22 cellular contexts compared by ENCODE assay signal in the genomic region with DNA sequence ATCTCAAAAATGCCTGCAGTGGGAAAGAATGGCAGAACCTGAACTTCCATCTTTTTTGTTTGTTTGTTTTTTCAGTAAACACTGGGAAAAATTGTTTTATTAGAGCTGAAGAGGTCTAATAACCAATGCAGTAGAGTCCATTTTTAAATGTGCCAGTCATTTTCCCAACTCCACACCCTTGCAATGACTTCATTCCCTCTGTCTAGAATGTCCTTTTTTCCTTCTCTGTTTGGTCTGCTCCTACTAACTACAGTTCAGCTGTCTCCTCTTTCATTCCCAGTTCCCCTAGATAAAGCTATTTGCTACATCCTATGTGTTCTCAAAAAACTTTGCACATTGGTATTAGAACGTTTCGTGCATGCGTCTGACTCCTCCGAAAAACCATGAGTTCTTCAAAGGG. TPM values are rescaled to one million over a fixed set of nuclear protein-coding genes. Genes with fewer than 3 reads are reported as not detected.
A peak's percentile ranks its signal among the peaks of the same experiment; 100 is the strongest.
DNase-seq lines count a peak whose midpoint lies in the region; ATAC-seq, FAIRE-seq and TF ChIP-seq lines count a peak whose summit lies in the region.
"Had no signal": no experiment of that assay in that cellular context is flagged by ENCODE, and none has a peak within 500 bp of the region (broad histone marks: within the 10 kb centered on the region; RNA-seq: fewer than 3 reads in every experiment).

No MANE protein-coding gene starts in this region.

- no peak for TF ChIP-seq RAD21 in HepG2 (CRISPR knock-in tag; IDR thresholded peaks at IDR 0.05)

- DNase-seq in Caco-2 (no peak), hepatocyte (ENCODE audit: low spot score) (no peak), HepG2 (ENCODE audit: low spot score) (no peak), thyroid gland (no peak), NCI-H1092 treated with DMSO at 0.1 percent for 48 hours (lab: John Stamatoyannopoulos, UW) (no peak)
- DNase-seq in activated CD4-positive, alpha-beta T cell treated with anti-CD3 and anti-CD28 coated beads for 36 hours = no peak
- DNase-seq: 8988T; C1 segment of cervical spinal cord; CD4-positive, alpha-beta memory T cell; COR-L47; DMS 273 treated with DMSO at 0.1 percent for 48 hours; DMS79; EL; GDM1; GOT3; HFFc6 had no signal

- H3K9me3 Mint-ChIP-seq in Caco-2 (ENCODE audit: unreplicated experiment) = no peaks in the 10 kb centered on the region
- H3K9me3 Mint-ChIP-seq in activated CD4-positive, alpha-beta T cell treated with anti-CD3 and anti-CD28 coated beads for 36 hours (ENCODE audit: low read depth) = no peaks in the 10 kb centered on the region
- H3K9me3 Mint-ChIP-seq: HFFc6 had no signal

- TF ChIP-seq POLR2A in HepG2 (IDR thresholded peaks at IDR 0.05; ENCODE audit: insufficient read depth in 1 of 2, low read depth in 2 of 2, low read length in 2 of 2) (no peak), thyroid gland (IDR thresholded peaks at IDR 0.05) (no peak)

- H3K4me2 ChIP-seq in hepatocyte (no peak overlapping the region), HepG2 (ENCODE audit: low read depth, low read length) (peak overlapping the region; percentile 64; the same call in 1 of the 2 replicates)

- H3K9me3 ChIP-seq in Caco-2 (no peaks in the 10 kb centered on the region), hepatocyte (ENCODE audit: low read depth) (no peaks in the 10 kb centered on the region), HepG2 (ENCODE audit: low read length) (no peaks in the 10 kb centered on the region), thyroid gland (no peaks in the 10 kb centered on the region)
- H3K9me3 ChIP-seq: HAP-1 had no signal

- H3K27ac ChIP-seq in hepatocyte (peak overlapping the region; percentile 32), HepG2 (ENCODE audit: extremely low read length, insufficient read depth, low read length) (no peak overlapping the region), thyroid gland (peak overlapping the region in 2 of 3 donors; percentile 35 to 64)

- H3K4me1 ChIP-seq in Caco-2 (peaks cover 13% of the 10 kb centered on the region), hepatocyte (ENCODE audit: insufficient read depth) (no peaks in the 10 kb centered on the region), HepG2 (ENCODE audit: insufficient read depth, low read length) (peaks cover 15% of the 10 kb centered on the region), thyroid gland (peaks cover 7 to 14% of the 10 kb centered on the region in 2 donors)
- H3K4me1 ChIP-seq: HAP-1 had no signal

- H3K4me1 Mint-ChIP-seq in Caco-2 (ENCODE audit: low read depth, unreplicated experiment) = peaks cover 16% of the 10 kb centered on the region
- peaks cover 4% of the 10 kb centered on the region for H3K4me1 Mint-ChIP-seq in activated CD4-positive, alpha-beta T cell treated with anti-CD3 and anti-CD28 coated beads for 36 hours

- no peak for FAIRE-seq in HepG2 (lab: Jason Lieb, UNC)
- FAIRE-seq: D721Med, GM12878, GM19239, H54 had no signal

- BruUV-seq in Caco-2 (replicated peaks; lab: Mats Ljungman, UMichigan) (no TSS peak), HepG2 (replicated peaks; lab: Mats Ljungman, UMichigan) (no TSS peak)

- peak; percentile 42 for ATAC-seq in HepG2
- no peak for ATAC-seq in HG02759 (IDR thresholded peaks at IDR 0.05; ENCODE audit: unreplicated experiment)
- ATAC-seq in activated CD4-positive, alpha-beta T cell treated with anti-CD3 and anti-CD28 coated beads for 36 hours = no peak
- ATAC-seq: GM12878 had no signal

- no peaks in the 10 kb centered on the region for H4K20me1 ChIP-seq in hepatocyte (ENCODE audit: insufficient read depth, poor library complexity, severe bottlenecking)
- H4K20me1 ChIP-seq in HepG2 (ENCODE audit: insufficient read depth, low read length) = no peaks in the 10 kb centered on the region

- peak overlapping the region; percentile 66 for H3K27ac Mint-ChIP-seq in Caco-2 (ENCODE audit: unreplicated experiment)
- no peak overlapping the region for H3K27ac Mint-ChIP-seq in activated CD4-positive, alpha-beta T cell treated with anti-CD3 and anti-CD28 coated beads for 36 hours
- H3K27ac Mint-ChIP-seq: CD4-positive, alpha-beta memory T cell; HFFc6 had no signal

- no peak for TF ChIP-seq CTCF in Caco-2 (IDR thresholded peaks at IDR 0.05; ENCODE audit: insufficient read depth in 1 of 2, low read depth in 1 of 2, low read length in 1 of 2, severe bottlenecking in 1 of 2, unreplicated experiment in 1 of 2)
- TF ChIP-seq CTCF in hepatocyte (IDR thresholded peaks at IDR 0.05; ENCODE audit: poor library complexity) = no peak
- no peak for TF ChIP-seq CTCF in HepG2 (CRISPR knock-in tag; IDR thresholded peaks at IDR 0.05)
- TF ChIP-seq CTCF in thyroid gland (IDR thresholded peaks at IDR 0.05) = no peak

- peaks cover 6% of the 10 kb centered on the region for H3K36me3 Mint-ChIP-seq in Caco-2 (ENCODE audit: insufficient read depth, unreplicated experiment)
- H3K36me3 Mint-ChIP-seq in activated CD4-positive, alpha-beta T cell treated with anti-CD3 and anti-CD28 coated beads for 36 hours (ENCODE audit: low read depth) = no peaks in the 10 kb centered on the region
- H3K36me3 Mint-ChIP-seq: CD4-positive, alpha-beta memory T cell had no signal

- no peaks in the 10 kb centered on the region for H3K9me2 ChIP-seq in hepatocyte (replicated peaks; ENCODE audit: insufficient read depth)

- CTCF ChIA-PET in Caco-2 (lab: Charles Lee) (no interaction called here), HepG2 (lab: Yijun Ruan, JAX; ENCODE audit: low intra/inter-chr PET ratio, low total read pairs) (no interaction called here)
- CTCF ChIA-PET in activated CD4-positive, alpha-beta T cell treated with anti-CD3 and anti-CD28 coated beads for 36 hours (lab: Charles Lee) = no interaction called here

- H2AFZ ChIP-seq in hepatocyte (no peak overlapping the region), HepG2 (ENCODE audit: low read length) (no peak overlapping the region)

- peak overlapping the region; percentile 15 for H3K4me3 Mint-ChIP-seq in Caco-2 (ENCODE audit: unreplicated experiment)
- H3K4me3 Mint-ChIP-seq in activated CD4-positive, alpha-beta T cell treated with anti-CD3 and anti-CD28 coated beads for 36 hours = no peak overlapping the region
- H3K4me3 Mint-ChIP-seq: CD4-positive, alpha-beta memory T cell; HFFc6 had no signal

- no peaks in the 10 kb centered on the region for H3K27me3 Mint-ChIP-seq in Caco-2 (ENCODE audit: insufficient read depth, unreplicated experiment)
- no peaks in the 10 kb centered on the region for H3K27me3 Mint-ChIP-seq in activated CD4-positive, alpha-beta T cell treated with anti-CD3 and anti-CD28 coated beads for 36 hours
- H3K27me3 Mint-ChIP-seq: CD4-positive, alpha-beta memory T cell had no signal

- in situ Hi-C loops in HepG2 (cut with HindIII; ENCODE audit: extremely low pct_ligation_motif_present, low pct_unique_long_range_greater_than_20kb) = no loop called here

- no peak overlapping the region for H3K4me3 ChIP-seq in Caco-2 (ENCODE audit: low read depth, low read length)
- no peak overlapping the region for H3K4me3 ChIP-seq in hepatocyte
- no peak overlapping the region for H3K4me3 ChIP-seq in HepG2 (replicated peaks in 1 of 3; ENCODE audit: insufficient read depth in 1 of 3, low read depth in 2 of 3, low read length in 3 of 3)
- H3K4me3 ChIP-seq in thyroid gland (replicated peaks in 1 of 3) = no peak overlapping the region
- H3K4me3 ChIP-seq: GM12878, HAP-1 had no signal

- no peaks in the 10 kb centered on the region for H3K36me3 ChIP-seq in Caco-2 (ENCODE audit: control insufficient read depth, insufficient read depth, low read length)
- no peaks in the 10 kb centered on the region for H3K36me3 ChIP-seq in hepatocyte (replicated peaks; ENCODE audit: insufficient read depth, low read depth)
- no peaks in the 10 kb centered on the region for H3K36me3 ChIP-seq in HepG2 (replicated peaks in 1 of 2; ENCODE audit: control insufficient read depth in 1 of 2, insufficient read depth in 2 of 2, low read length in 2 of 2)
- H3K36me3 ChIP-seq in thyroid gland = no peaks in the 10 kb centered on the region
- H3K36me3 ChIP-seq: HAP-1 had no signal

- no peak for TF ChIP-seq EP300 in HepG2 (IDR thresholded peaks at IDR 0.05; ENCODE audit: low read depth in 2 of 2, low read length in 2 of 2)
- TF ChIP-seq EP300 in HepG2 (CRISPR knock-in tag; IDR thresholded peaks at IDR 0.05; ENCODE audit: borderline replicate concordance) = no peak

- H3K79me2 ChIP-seq in hepatocyte = no peaks in the 10 kb centered on the region
- no peaks in the 10 kb centered on the region for H3K79me2 ChIP-seq in HepG2 (ENCODE audit: insufficient read depth, low read length)

- intact Hi-C loops in Caco-2 (cut with micrococcal nuclease; ENCODE audit: unreplicated experiment) (no loop called here), HepG2 (cut with micrococcal nuclease; ENCODE audit: unreplicated experiment) (no loop called here), thyroid gland (cut with DNase I) (no loop called here)
- intact Hi-C loops in activated CD4-positive, alpha-beta T cell treated with anti-CD3 and anti-CD28 coated beads for 36 hours (cut with DNase I, micrococcal nuclease) = no loop called here

- POLR2A ChIA-PET in Caco-2 (lab: Charles Lee) = interaction anchor here (0.6 kb wide), 1 partner anchor 31 kb away, joined by 3 read pairs; no protein-coding TSS in a partner anchor
- POLR2A ChIA-PET in HepG2 (lab: Yijun Ruan, JAX) = no interaction called here
- POLR2A ChIA-PET in activated CD4-positive, alpha-beta T cell treated with anti-CD3 and anti-CD28 coated beads for 36 hours (lab: Charles Lee) = interaction anchor here (0.8 kb wide), 1 partner anchor 136 kb away, joined by 10 read pairs; no protein-coding TSS in a partner anchor

- no peaks in the 10 kb centered on the region for H3K27me3 ChIP-seq in Caco-2 (replicated peaks; ENCODE audit: control insufficient read depth, insufficient read depth, low read length)
- H3K27me3 ChIP-seq in hepatocyte = no peaks in the 10 kb centered on the region
- no peaks in the 10 kb centered on the region; a peak in 1 of 5 replicates for H3K27me3 ChIP-seq in HepG2 (ENCODE audit: control insufficient read depth in 1 of 2, insufficient read depth in 2 of 2, low read length in 2 of 2)
- no peaks in the 10 kb centered on the region for H3K27me3 ChIP-seq in thyroid gland

- WGBS in hepatocyte (ENCODE audit: low lambda C conversion rate, missing lambda C conversion rate) = 95% methylated on average over 4 of the region's 4 CpGs
- 71% methylated on average over 4 of the region's 4 CpGs for WGBS in HepG2 (ENCODE audit: low lambda C conversion rate)
- WGBS in thyroid gland, 2 donors = 33 to 42% methylated on average over 4 of the region's 4 CpGs

- no peak overlapping the region for H3K9ac ChIP-seq in HepG2 (ENCODE audit: insufficient read depth, low read depth, low read length)

RNA-seq across cellular contexts. Expression of a gene that starts 9.3 kb away (rescaled TPM):
- total RNA-seq in Caco-2 (2022) = 109 and 114 TPM in 2 replicates
- 14.6 and 22.1 TPM in 2 replicates for total RNA-seq in hepatocyte
- polyA plus RNA-seq in hepatocyte = 8.3 and 12.9 TPM in 2 replicates
- total RNA-seq in HepG2 (2016; rRNA removed; fragmentation: Illumina TruSeq; extraction: Trizol) = 6.7 and 17.9 TPM in 2 replicates
- 9.6 and 10.3 TPM in 2 replicates for total RNA-seq in HepG2 (2016; cell fraction: cytosol; rRNA removed; fragmentation: Illumina TruSeq; extraction: Trizol; ENCODE audit: low read depth)
- total RNA-seq in HepG2 (2016; cell fraction: insoluble cytoplasmic fraction; rRNA removed; fragmentation: Illumina TruSeq; extraction: Trizol) = 6.1 and 18.5 TPM in 2 replicates
- 11.9 and 16.6 TPM in 2 replicates for total RNA-seq in HepG2 (2016; cell fraction: membrane; rRNA removed; fragmentation: Illumina TruSeq; extraction: Trizol)
- 14.0 and 19.2 TPM in 2 replicates for total RNA-seq in HepG2 (2016; cell fraction: nucleus; rRNA removed; fragmentation: Illumina TruSeq; extraction: Trizol)
- 5.3 TPM in 2 replicates for polyA plus RNA-seq in HepG2 (2011; rRNA removed)
- polyA plus RNA-seq in HepG2 (2011; cell fraction: cytosol; rRNA removed) = 2.0 and 2.9 TPM in 2 replicates
- polyA plus RNA-seq in HepG2 (2011; cell fraction: nucleus; rRNA removed) = 4.2 and 5.9 TPM in 2 replicates
- polyA plus RNA-seq in HepG2 (2012) = 6.5 and 7.6 TPM in 2 replicates
- 1.4 and 2.7 TPM in 2 replicates for polyA plus RNA-seq in HepG2 (2016; cell fraction: cytosol; fragmentation: Illumina TruSeq; extraction: Trizol; ENCODE audit: low read depth)
- polyA plus RNA-seq in HepG2 (2016; cell fraction: insoluble cytoplasmic fraction; fragmentation: Illumina TruSeq; extraction: Trizol; ENCODE audit: low read depth) = 6.2 and 8.1 TPM in 2 replicates
- polyA plus RNA-seq in HepG2 (2016; cell fraction: membrane; fragmentation: Illumina TruSeq; extraction: Trizol; ENCODE audit: low read depth) = 2.3 and 2.5 TPM in 2 replicates
- polyA plus RNA-seq in HepG2 (2016; cell fraction: nucleus; fragmentation: Illumina TruSeq; extraction: Trizol; ENCODE audit: insufficient read depth, low read depth) = 12.1 and 13.7 TPM in 2 replicates
- polyA minus RNA-seq in HepG2 (2011; rRNA and poly(A)+ RNA removed; ENCODE audit: low replicate concordance) = 9.4 and 9.7 TPM in 2 replicates
- polyA minus RNA-seq in HepG2 (2011; cell fraction: cytosol; rRNA and poly(A)+ RNA removed) = 9.3 and 11.0 TPM in 2 replicates
- polyA minus RNA-seq in HepG2 (2011; cell fraction: nucleus; rRNA and poly(A)+ RNA removed) = 13.0 and 19.0 TPM in 2 replicates
- 100 to 1,000 TPM in 2 of 4 donors, 10 to 100 TPM in 2; 67.3 to 187 (median 99.4) TPM for total RNA-seq in thyroid gland
- 1 to 10 TPM; 8.5 to 9.9 TPM for total RNA-seq in activated CD4-positive, alpha-beta T cell treated with anti-CD3 and anti-CD28 coated beads for 36 hours
